In genomic region chr14:90288646-90289355, GRCh38 we compare ENCODE assay signal across 9 cellular contexts. TPM values are rescaled to one million over a fixed set of nuclear protein-coding genes. Genes with fewer than 3 reads are reported as not detected.
DNase-seq lines count a peak whose midpoint lies in the region; ATAC-seq, FAIRE-seq and TF ChIP-seq lines count a peak whose summit lies in the region.
"Had no signal": no experiment of that assay in that cellular context is flagged by ENCODE, and none has a peak within 500 bp of the region (broad histone marks: within the 10 kb centered on the region; RNA-seq: fewer than 3 reads in every experiment).

No MANE protein-coding gene starts in this region.

- no peak overlapping the region for H3K4me3 Mint-ChIP-seq in activated T-helper 2 cell treated with anti-CD3 and anti-CD28 coated beads, Interferon-gamma antibody, Interleukin-2, Interleukin-4, amounts not matched to agents 10 μg/mL and 5 μg/mL and 100 μg/mL, durations not matched to agents 14 hours and 24 hours and 36 hours (ENCODE audit: low read depth)

- H3K27ac ChIP-seq in OCI-LY7 (ENCODE audit: low read depth, low read length, poor library complexity, severe bottlenecking) (no peak overlapping the region), trophoblast cell (ENCODE audit: low read depth, low read length) (no peak overlapping the region)
- H3K27ac ChIP-seq: SK-N-MC had no signal

- no peak overlapping the region for H3K9ac ChIP-seq in trophoblast cell (ENCODE audit: low read length)

- H3K9me3 ChIP-seq in OCI-LY7 (ENCODE audit: low read length), result no peaks in the 10 kb centered on the region
- H3K9me3 ChIP-seq in trophoblast cell (ENCODE audit: insufficient read depth, low read depth, low read length), result no peaks in the 10 kb centered on the region

- no peak overlapping the region for H3K18ac ChIP-seq in trophoblast cell (ENCODE audit: low read length)

- no peak overlapping the region for H3K4ac ChIP-seq in trophoblast cell (ENCODE audit: low read depth, low read length)

- ATAC-seq in GM19397 (IDR thresholded peaks at IDR 0.05; ENCODE audit: unreplicated experiment), result peak; percentile 99
- peak; percentile 95 for ATAC-seq in HG02970 (IDR thresholded peaks at IDR 0.05; ENCODE audit: low FRiP score, unreplicated experiment)
- no peak for ATAC-seq in HG03457 (IDR thresholded peaks at IDR 0.05; ENCODE audit: unreplicated experiment)

- CTCF ChIA-PET in OCI-LY7 (lab: Charles Lee; ENCODE audit: unreplicated experiment), result interaction anchor here (1.6 kb wide), 1 partner anchor 111 kb away, joined by 4 read pairs; no protein-coding TSS in a partner anchor

- no peak for FAIRE-seq in urothelium cell line (lab: Jason Lieb, UNC)

- H3K27ac Mint-ChIP-seq in activated T-helper 2 cell treated with anti-CD3 and anti-CD28 coated beads, Interferon-gamma antibody, Interleukin-2, Interleukin-4, amounts not matched to agents 10 μg/mL and 5 μg/mL and 100 μg/mL, durations not matched to agents 14 hours and 24 hours and 36 hours, result no peak overlapping the region

- no peak overlapping the region for H2BK5ac ChIP-seq in trophoblast cell (ENCODE audit: low read depth, low read length, poor library complexity)

- H3K4me2 ChIP-seq in OCI-LY7 (ENCODE audit: low read length) (no peak overlapping the region), trophoblast cell (ENCODE audit: low read length) (no peak overlapping the region)

- H3K36me3 Mint-ChIP-seq in activated T-helper 2 cell treated with anti-CD3 and anti-CD28 coated beads, Interferon-gamma antibody, Interleukin-2, Interleukin-4, amounts not matched to agents 10 μg/mL and 5 μg/mL and 100 μg/mL, durations not matched to agents 14 hours and 24 hours and 36 hours (ENCODE audit: low read depth), result peaks cover 42% of the 10 kb centered on the region

- peaks cover 69% of the 10 kb centered on the region for H3K36me3 ChIP-seq in OCI-LY7 (ENCODE audit: insufficient read depth, low read length)
- peaks cover 20 to 33% of the 10 kb centered on the region in 2 experiments for H3K36me3 ChIP-seq in trophoblast cell (ENCODE audit: control insufficient read depth in 1 of 2, insufficient read depth in 2 of 2, low read length in 2 of 2)

- no peak for TF ChIP-seq CTCF in OCI-LY7 (conservative IDR thresholded peaks at IDR 0.05; ENCODE audit: low read length)

- peaks cover 11% of the 10 kb centered on the region for H3K4me1 Mint-ChIP-seq in activated T-helper 2 cell treated with anti-CD3 and anti-CD28 coated beads, Interferon-gamma antibody, Interleukin-2, Interleukin-4, amounts not matched to agents 10 μg/mL and 5 μg/mL and 100 μg/mL, durations not matched to agents 14 hours and 24 hours and 36 hours (ENCODE audit: low read depth)

- no peaks in the 10 kb centered on the region for H3K27me3 ChIP-seq in trophoblast cell (ENCODE audit: insufficient read depth, low read length)

- H4K12ac ChIP-seq in trophoblast cell (ENCODE audit: low read depth, low read length), result peak overlapping the region; percentile 51

- no peaks in the 10 kb centered on the region for H3K4me1 ChIP-seq in OCI-LY7 (ENCODE audit: insufficient read depth, low read length, poor library complexity, severe bottlenecking)
- peaks cover 5 to 7% of the 10 kb centered on the region in 2 experiments for H3K4me1 ChIP-seq in trophoblast cell (ENCODE audit: control insufficient read depth in 1 of 2, insufficient read depth in 2 of 2, low read length in 2 of 2)

- no peaks in the 10 kb centered on the region for H3K9me3 Mint-ChIP-seq in activated T-helper 2 cell treated with anti-CD3 and anti-CD28 coated beads, Interferon-gamma antibody, Interleukin-2, Interleukin-4, amounts not matched to agents 10 μg/mL and 5 μg/mL and 100 μg/mL, durations not matched to agents 14 hours and 24 hours and 36 hours

- no CpG with 5 or more reads among the region's 12 CpGs for WGBS in trophoblast cell (ENCODE audit: extremely low coverage, insufficient coverage, insufficient read length)

- H3K14ac ChIP-seq in trophoblast cell (ENCODE audit: low read length), result no peak overlapping the region

- DNase-seq in OCI-LY7 (ENCODE audit: low spot score) (no peak), trophoblast cell (no peak), urothelium cell line (ENCODE audit: low spot score) (no peak)
- DNase-seq in activated T-helper 2 cell treated with anti-CD3 and anti-CD28 coated beads, Interferon-gamma antibody, Interleukin-2, Interleukin-4, amounts not matched to agents 10 μg/mL and 5 μg/mL and 100 μg/mL, durations not matched to agents 14 hours and 24 hours and 36 hours (ENCODE audit: low spot score), result no peak
- DNase-seq: activated gamma-delta T cell had no signal

- H4K91ac ChIP-seq in trophoblast cell (ENCODE audit: low read depth, low read length), result no peak overlapping the region

- TSS peak; percentile 44 for BruUV-seq in OCI-LY7 (replicated peaks; lab: Mats Ljungman, UMichigan)

- H2BK12ac ChIP-seq in trophoblast cell (ENCODE audit: low read length), result no peak overlapping the region

- no peak overlapping the region for H2AK5ac ChIP-seq in trophoblast cell (ENCODE audit: low read length)

- H4K8ac ChIP-seq in trophoblast cell (ENCODE audit: low read depth, low read length), result no peak overlapping the region

- H2AFZ ChIP-seq in OCI-LY7 (ENCODE audit: low read length) (no peak overlapping the region), trophoblast cell (ENCODE audit: insufficient read depth, low read length, poor library complexity) (no peak overlapping the region)

- no peak overlapping the region for H3K4me3 ChIP-seq in OCI-LY7 (ENCODE audit: low read depth, low read length, poor library complexity, severe bottlenecking)
- H3K4me3 ChIP-seq in trophoblast cell (ENCODE audit: low read depth, low read length), result no peak overlapping the region
- H3K4me3 ChIP-seq: SK-N-MC had no signal

- H3K79me1 ChIP-seq in trophoblast cell (ENCODE audit: low read length), result no peaks in the 10 kb centered on the region

- H3K27me3 Mint-ChIP-seq in activated T-helper 2 cell treated with anti-CD3 and anti-CD28 coated beads, Interferon-gamma antibody, Interleukin-2, Interleukin-4, amounts not matched to agents 10 μg/mL and 5 μg/mL and 100 μg/mL, durations not matched to agents 14 hours and 24 hours and 36 hours (ENCODE audit: low read depth), result no peaks in the 10 kb centered on the region

- H3K79me2 ChIP-seq in OCI-LY7 (ENCODE audit: insufficient read depth, low read depth, low read length), result no peaks in the 10 kb centered on the region
- H3K79me2 ChIP-seq in trophoblast cell (ENCODE audit: control insufficient read depth, insufficient read depth, low read length, poor library complexity), result no peaks in the 10 kb centered on the region

- H4K20me1 ChIP-seq in OCI-LY7 (ENCODE audit: insufficient read depth, low read length), result no peaks in the 10 kb centered on the region

- no peaks in the 10 kb centered on the region for H3K9me2 ChIP-seq in OCI-LY7 (ENCODE audit: insufficient read depth, low read length)

- H2BK120ac ChIP-seq in trophoblast cell (ENCODE audit: insufficient read depth, low read length, poor library complexity), result no peak overlapping the region

- POLR2A ChIA-PET in OCI-LY7 (lab: Charles Lee), result interaction anchor here (0.5 to 0.8 kb wide), 4 partner anchors 9 to 235 kb away, joined by 3 to 5 read pairs (median 3); no protein-coding TSS in a partner anchor

- intact Hi-C loops in OCI-LY7 (cut with micrococcal nuclease; ENCODE audit: unreplicated experiment), result no loop called here
- intact Hi-C loops in activated T-helper 2 cell treated with anti-CD3 and anti-CD28 coated beads, Interferon-gamma antibody, Interleukin-2, Interleukin-4, amounts not matched to agents 10 μg/mL and 5 μg/mL and 100 μg/mL, durations not matched to agents 14 hours and 24 hours and 36 hours (cut with micrococcal nuclease), result no loop called here

- no peak overlapping the region for H3K23ac ChIP-seq in trophoblast cell (ENCODE audit: low read length)

RNA-seq across cellular contexts. Expression of gene PSMC1, which starts 32.4 kb away (rescaled TPM):
- total RNA-seq in OCI-LY7 (2014; rRNA removed; shearing (Covaris generic)), result 100 and 117 TPM in 2 replicates
- total RNA-seq in OCI-LY7 (2022), result 76.9 and 92.7 TPM in 2 replicates
- polyA plus RNA-seq in trophoblast cell (2013), result 165 and 168 TPM in 2 replicates
- 162 and 167 TPM in 2 replicates for total RNA-seq in activated T-helper 2 cell treated with anti-CD3 and anti-CD28 coated beads, Interferon-gamma antibody, Interleukin-2, Interleukin-4, amounts not matched to agents 10 μg/mL and 5 μg/mL and 100 μg/mL, durations not matched to agents 14 hours and 24 hours and 36 hours

RNA-seq across cellular contexts. Expression of gene NRDE2, which starts 42.9 kb away (rescaled TPM):
- total RNA-seq in OCI-LY7 (2014; rRNA removed; shearing (Covaris generic)), result 12.3 and 15.4 TPM in 2 replicates
- 16.6 and 19.1 TPM in 2 replicates for total RNA-seq in OCI-LY7 (2022)
- polyA plus RNA-seq in trophoblast cell (2013), result 5.8 and 6.0 TPM in 2 replicates
- total RNA-seq in activated T-helper 2 cell treated with anti-CD3 and anti-CD28 coated beads, Interferon-gamma antibody, Interleukin-2, Interleukin-4, amounts not matched to agents 10 μg/mL and 5 μg/mL and 100 μg/mL, durations not matched to agents 14 hours and 24 hours and 36 hours, result 23.2 and 25.4 TPM in 2 replicates
